ENCODE assay signal across 8 cellular contexts in genomic region chr1:41890841-41891311, GRCh38. TPM values are rescaled to one million over a fixed set of nuclear protein-coding genes. Genes with fewer than 3 reads are reported as not detected.
A peak's percentile ranks its signal among the peaks of the same experiment; 100 is the strongest.
DNase-seq lines count a peak whose midpoint lies in the region; ATAC-seq and TF ChIP-seq lines count a peak whose summit lies in the region.

No MANE protein-coding gene starts in this region.

- H3K36me3 Mint-ChIP-seq in activated naive CD8-positive, alpha-beta T cell = no peaks in the 10 kb centered on the region
- H3K36me3 Mint-ChIP-seq in HFFc6 (ENCODE audit: low read depth) = no peaks in the 10 kb centered on the region

- H3K4me3 Mint-ChIP-seq in activated naive CD8-positive, alpha-beta T cell = peak overlapping the region; percentile 73
- peak overlapping the region; percentile 71 to 86 for H3K4me3 Mint-ChIP-seq in stimulated activated naive CD8-positive, alpha-beta T cell treated with anti-CD3 and anti-CD28 coated beads, Interleukin-15, amount 100 ng/mL, for 72 hours
- no peak overlapping the region for H3K4me3 Mint-ChIP-seq in HFFc6

- H3K27ac Mint-ChIP-seq in activated naive CD8-positive, alpha-beta T cell = peak overlapping the region; percentile 82
- H3K27ac Mint-ChIP-seq in stimulated activated naive CD8-positive, alpha-beta T cell treated with anti-CD3 and anti-CD28 coated beads, Interleukin-15, amount 100 ng/mL, for 72 hours = peak overlapping the region; percentile 66 to 95
- no peak overlapping the region; the same call in 1 of the 2 replicates for H3K27ac Mint-ChIP-seq in HFFc6

- peaks cover 49% of the 10 kb centered on the region for H3K4me1 Mint-ChIP-seq in activated naive CD8-positive, alpha-beta T cell (ENCODE audit: low read depth)
- H3K4me1 Mint-ChIP-seq in stimulated activated naive CD8-positive, alpha-beta T cell treated with anti-CD3 and anti-CD28 coated beads, Interleukin-15, amount 100 ng/mL, for 72 hours = peaks cover 53% of the 10 kb centered on the region
- H3K4me1 Mint-ChIP-seq in HFFc6 (ENCODE audit: low read depth) = peaks cover 30% of the 10 kb centered on the region

- DNase-seq in NCI-H2107 treated with DMSO at 0.1 percent for 48 hours (lab: John Stamatoyannopoulos, UW; ENCODE audit: unreplicated experiment) = peak; percentile 68
- DNase-seq in NCI-H2107 (lab: John Stamatoyannopoulos, UW) = no peak
- peak; percentile 71 for DNase-seq in islet precursor cell
- DNase-seq in stimulated activated naive CD8-positive, alpha-beta T cell treated with anti-CD3 and anti-CD28 coated beads, Interleukin-15, amount 100 ng/mL, for 72 hours = no peak
- no peak for DNase-seq in HFFc6

- no peaks in the 10 kb centered on the region for H3K9me3 Mint-ChIP-seq in activated naive CD8-positive, alpha-beta T cell (ENCODE audit: low read depth)
- H3K9me3 Mint-ChIP-seq in stimulated activated naive CD8-positive, alpha-beta T cell treated with anti-CD3 and anti-CD28 coated beads, Interleukin-15, amount 100 ng/mL, for 72 hours = no peaks in the 10 kb centered on the region
- H3K9me3 Mint-ChIP-seq in HFFc6 = no peaks in the 10 kb centered on the region

- no peak for ATAC-seq in stimulated activated naive CD8-positive, alpha-beta T cell treated with anti-CD3 and anti-CD28 coated beads, Interleukin-15, amount 100 ng/mL, for 72 hours
- ATAC-seq in HG02970 (IDR thresholded peaks at IDR 0.05; ENCODE audit: low FRiP score, unreplicated experiment) (no peak), GM21528 (IDR thresholded peaks at IDR 0.05; ENCODE audit: low FRiP score, unreplicated experiment) (no peak)

- TF ChIP-seq CTCF in HFFc6 (IDR thresholded peaks at IDR 0.05) = no peak

- no peaks in the 10 kb centered on the region for H3K27me3 Mint-ChIP-seq in activated naive CD8-positive, alpha-beta T cell
- no peaks in the 10 kb centered on the region for H3K27me3 Mint-ChIP-seq in stimulated activated naive CD8-positive, alpha-beta T cell treated with anti-CD3 and anti-CD28 coated beads, Interleukin-15, amount 100 ng/mL, for 72 hours
- no peaks in the 10 kb centered on the region for H3K27me3 Mint-ChIP-seq in HFFc6 (ENCODE audit: insufficient read depth)

RNA-seq across cellular contexts. Expression of gene HIVEP3, which starts 27.8 kb away (rescaled TPM):
- total RNA-seq in HFFc6 (2021; fragmentation: NEBNext Ultra II Directional; extraction: Animal tissue kit (Norgen Biotek cat#: 25700)) = 1 to 10 TPM; 7.0 to 9.7 (median 7.9) TPM

Comparison
In these comparisons a context has a peak if more than half of its experiments do, and no peak if none do; other contexts are left out.
1. DNase-seq: peak in NCI-H2107 treated with DMSO at 0.1 percent for 48 hours (single experiment) and islet precursor cell (single experiment); none in NCI-H2107 (single experiment), stimulated activated naive CD8-positive, alpha-beta T cell treated with anti-CD3 and anti-CD28 coated beads, Interleukin-15, amount 100 ng/mL, for 72 hours (0 of 2) and HFFc6 (single experiment).